Comparison of ENCODE assay signal across 23 cellular contexts in genomic region chr18:75170022-75170789, GRCh38. TPM values are rescaled to one million over a fixed set of nuclear protein-coding genes. Genes with fewer than 3 reads are reported as not detected.
A peak's percentile ranks its signal among the peaks of the same experiment; 100 is the strongest.
DNase-seq lines count a peak whose midpoint lies in the region; ATAC-seq, FAIRE-seq and TF ChIP-seq lines count a peak whose summit lies in the region.
"Had no signal": no experiment of that assay in that cellular context is flagged by ENCODE, and none has a peak within 500 bp of the region (broad histone marks: within the 10 kb centered on the region; RNA-seq: fewer than 3 reads in every experiment).

No MANE protein-coding gene starts in this region.

- H3K27me3 ChIP-seq in Panc1 (ENCODE audit: control insufficient read depth, insufficient read depth, low read length), result no peaks in the 10 kb centered on the region
- H3K27me3 ChIP-seq in HepG2 (ENCODE audit: control insufficient read depth in 1 of 2, insufficient read depth in 2 of 2, low read length in 2 of 2), result peaks cover 3 to 27% of the 10 kb centered on the region in 2 experiments; a peak in 4 of 5 replicates
- H3K27me3 ChIP-seq in subcutaneous abdominal adipose tissue (ENCODE audit: control insufficient read depth in 5 of 5, insufficient read depth in 4 of 5, low read length in 5 of 5), result no peaks in the 10 kb centered on the region
- H3K27me3 ChIP-seq: testis had no signal

- H3K4me3 ChIP-seq in Panc1 (ENCODE audit: low read depth in 2 of 2, low read length in 2 of 2), result no peak overlapping the region
- no peak overlapping the region for H3K4me3 ChIP-seq in HepG2 (replicated peaks in 1 of 3; ENCODE audit: insufficient read depth in 1 of 3, low read depth in 2 of 3, low read length in 3 of 3)
- peak overlapping the region in 3 of 5 donors; percentile 11 to 38 (median 25) for H3K4me3 ChIP-seq in subcutaneous abdominal adipose tissue (ENCODE audit: low read depth in 1 of 5, low read length in 5 of 5)
- H3K4me3 ChIP-seq: HAP-1, lower lobe of right lung had no signal

- no peak overlapping the region for H3K9ac ChIP-seq in HepG2 (ENCODE audit: insufficient read depth, low read depth, low read length)
- H3K9ac ChIP-seq in subcutaneous abdominal adipose tissue (ENCODE audit: low read length in 5 of 5), result peak overlapping the region in 1 of 5 donors; percentile 25
- H3K9ac ChIP-seq: KMS-11 had no signal

- CTCF ChIA-PET in Panc1 (lab: Charles Lee), result interaction anchor here (0.6 kb wide), 1 partner anchor 334 kb away, joined by 6 read pairs; no protein-coding TSS in a partner anchor
- CTCF ChIA-PET in HepG2 (lab: Yijun Ruan, JAX; ENCODE audit: low intra/inter-chr PET ratio, low total read pairs), result interaction anchor here (1.2 kb wide), 1 partner anchor 309 kb away, joined by 3 read pairs; no protein-coding TSS in a partner anchor
- CTCF ChIA-PET in activated CD8-positive, alpha-beta T cell treated with anti-CD3 and anti-CD28 coated beads, Interleukin-2, amount 10 ng/mL, durations not matched to agents 7 days and 5 days (lab: Charles Lee), result no interaction called here

- H3K4me1 Mint-ChIP-seq in activated CD8-positive, alpha-beta T cell treated with anti-CD3 and anti-CD28 coated beads, Interleukin-2, amount 10 ng/mL, durations not matched to agents 7 days and 5 days (ENCODE audit: low read depth), result peaks cover 3% of the 10 kb centered on the region
- H3K4me1 Mint-ChIP-seq: activated naive CD4-positive, alpha-beta T cell treated with anti-CD3 and anti-CD28 coated beads, Interleukin-2, amount 50 U/mL, for 24 hours had no signal

- H2AFZ ChIP-seq in HepG2 (ENCODE audit: low read length), result no peak overlapping the region

- in situ Hi-C loops in Panc1 (cut with HindIII; ENCODE audit: low pct_unique_long_range_greater_than_20kb, low sequenced_read_pairs) (no loop called here), HepG2 (cut with HindIII; ENCODE audit: extremely low pct_ligation_motif_present, low pct_unique_long_range_greater_than_20kb) (loop anchor here (25.0 kb wide), 1 partner anchor 317 kb away; no protein-coding TSS in a partner anchor)

- no peak overlapping the region for H3K4me2 ChIP-seq in HepG2 (ENCODE audit: low read depth, low read length)
- H3K4me2 ChIP-seq: KMS-11 had no signal

- H4K20me1 ChIP-seq in HepG2 (ENCODE audit: insufficient read depth, low read length), result no peaks in the 10 kb centered on the region

- H3K9me3 ChIP-seq in Panc1 (ENCODE audit: control insufficient read depth, insufficient read depth, low read depth, low read length) (no peaks in the 10 kb centered on the region), HepG2 (ENCODE audit: low read length) (no peaks in the 10 kb centered on the region), subcutaneous abdominal adipose tissue (ENCODE audit: control insufficient read depth in 5 of 5, low read length in 5 of 5) (no peaks in the 10 kb centered on the region)
- H3K9me3 ChIP-seq: HAP-1, lower lobe of right lung, testis had no signal

- no TSS peak for BruUV-seq in Panc1 (replicated peaks; lab: Mats Ljungman, UMichigan)
- no TSS peak for BruUV-seq in HepG2 (replicated peaks; lab: Mats Ljungman, UMichigan)

- TF ChIP-seq EP300 in HepG2 (IDR thresholded peaks at IDR 0.05; ENCODE audit: low read depth in 2 of 2, low read length in 2 of 2), result no peak
- TF ChIP-seq EP300 in HepG2 (CRISPR knock-in tag; IDR thresholded peaks at IDR 0.05; ENCODE audit: borderline replicate concordance), result no peak

- H3K36me3 Mint-ChIP-seq in activated CD8-positive, alpha-beta T cell treated with anti-CD3 and anti-CD28 coated beads, Interleukin-2, amount 10 ng/mL, durations not matched to agents 7 days and 5 days (ENCODE audit: low read depth), result no peaks in the 10 kb centered on the region
- H3K36me3 Mint-ChIP-seq: activated naive CD4-positive, alpha-beta T cell treated with anti-CD3 and anti-CD28 coated beads, Interleukin-2, amount 50 U/mL, for 24 hours; CD4-positive, alpha-beta memory T cell; immature natural killer cell; T-cell had no signal

- intact Hi-C loops in Panc1 (cut with micrococcal nuclease; ENCODE audit: unreplicated experiment), result no loop called here
- intact Hi-C loops in Right ventricle myocardium inferior (cut with DNase I), result loop anchor here (5.0 kb wide), 1 partner anchor 98 kb away; no protein-coding TSS in a partner anchor
- intact Hi-C loops in HepG2 (cut with micrococcal nuclease; ENCODE audit: unreplicated experiment), result no loop called here

- H3K4me1 ChIP-seq in Panc1 (ENCODE audit: control insufficient read depth, insufficient read depth, low read length) (no peaks in the 10 kb centered on the region), HepG2 (ENCODE audit: insufficient read depth, low read length) (peaks cover 12% of the 10 kb centered on the region), subcutaneous abdominal adipose tissue (ENCODE audit: control insufficient read depth in 5 of 5, insufficient read depth in 5 of 5, low read length in 5 of 5) (peaks cover 0 to 52% (median 4%) of the 10 kb centered on the region in 5 donors)
- H3K4me1 ChIP-seq: HAP-1, lower lobe of right lung, testis had no signal

- H3K27ac ChIP-seq in Panc1 (ENCODE audit: low read length), result no peak overlapping the region
- H3K27ac ChIP-seq in HepG2 (ENCODE audit: extremely low read length, insufficient read depth, low read length), result no peak overlapping the region
- peak overlapping the region; percentile 74 for H3K27ac ChIP-seq in subcutaneous abdominal adipose tissue (ENCODE audit: low read depth, low read length)
- H3K27ac ChIP-seq: KMS-11, lower lobe of right lung, testis had no signal

- no peak overlapping the region for H3K4me3 Mint-ChIP-seq in activated CD8-positive, alpha-beta T cell treated with anti-CD3 and anti-CD28 coated beads, Interleukin-2, amount 10 ng/mL, durations not matched to agents 7 days and 5 days
- H3K4me3 Mint-ChIP-seq: activated naive CD4-positive, alpha-beta T cell treated with anti-CD3 and anti-CD28 coated beads, Interleukin-2, amount 50 U/mL, for 24 hours; CD4-positive, alpha-beta memory T cell; immature natural killer cell; T-cell had no signal

- H3K36me3 ChIP-seq in Panc1 (ENCODE audit: control insufficient read depth, insufficient read depth, low read length) (no peaks in the 10 kb centered on the region), HepG2 (replicated peaks in 1 of 2; ENCODE audit: control insufficient read depth in 1 of 2, insufficient read depth in 2 of 2, low read length in 2 of 2) (no peaks in the 10 kb centered on the region), subcutaneous abdominal adipose tissue (ENCODE audit: control insufficient read depth in 5 of 5, insufficient read depth in 5 of 5, low read length in 5 of 5) (no peaks in the 10 kb centered on the region)
- H3K36me3 ChIP-seq: HAP-1, lower lobe of right lung had no signal

- POLR2A ChIA-PET in Panc1 (lab: Charles Lee), result interaction anchor here (0.6 kb wide), 1 partner anchor 38 kb away, joined by 3 read pairs; no protein-coding TSS in a partner anchor
- POLR2A ChIA-PET in HepG2 (lab: Yijun Ruan, JAX), result no interaction called here
- POLR2A ChIA-PET in activated CD8-positive, alpha-beta T cell treated with anti-CD3 and anti-CD28 coated beads, Interleukin-2, amount 10 ng/mL, durations not matched to agents 7 days and 5 days (lab: Charles Lee), result no interaction called here

- H3K27me3 Mint-ChIP-seq in activated CD8-positive, alpha-beta T cell treated with anti-CD3 and anti-CD28 coated beads, Interleukin-2, amount 10 ng/mL, durations not matched to agents 7 days and 5 days (ENCODE audit: low read depth), result no peaks in the 10 kb centered on the region
- H3K27me3 Mint-ChIP-seq: activated naive CD4-positive, alpha-beta T cell treated with anti-CD3 and anti-CD28 coated beads, Interleukin-2, amount 50 U/mL, for 24 hours had no signal

- TF ChIP-seq CTCF in Panc1 (IDR thresholded peaks at IDR 0.05), result no peak
- TF ChIP-seq CTCF in HepG2 (CRISPR knock-in tag; IDR thresholded peaks at IDR 0.05), result peak; percentile 52

- no peak for TF ChIP-seq POLR2A in HepG2 (IDR thresholded peaks at IDR 0.05; ENCODE audit: insufficient read depth in 1 of 2, low read depth in 2 of 2, low read length in 2 of 2)

- no peak overlapping the region for H3K27ac Mint-ChIP-seq in activated CD8-positive, alpha-beta T cell treated with anti-CD3 and anti-CD28 coated beads, Interleukin-2, amount 10 ng/mL, durations not matched to agents 7 days and 5 days
- H3K27ac Mint-ChIP-seq: activated naive CD4-positive, alpha-beta T cell treated with anti-CD3 and anti-CD28 coated beads, Interleukin-2, amount 50 U/mL, for 24 hours; CD4-positive, alpha-beta memory T cell; immature natural killer cell; T-cell had no signal

- no peaks in the 10 kb centered on the region for H3K9me3 Mint-ChIP-seq in activated CD8-positive, alpha-beta T cell treated with anti-CD3 and anti-CD28 coated beads, Interleukin-2, amount 10 ng/mL, durations not matched to agents 7 days and 5 days (ENCODE audit: insufficient read depth)
- H3K9me3 Mint-ChIP-seq: activated naive CD4-positive, alpha-beta T cell treated with anti-CD3 and anti-CD28 coated beads, Interleukin-2, amount 50 U/mL, for 24 hours; immature natural killer cell; T-cell had no signal

- WGBS in HepG2 (ENCODE audit: low lambda C conversion rate), result 75% methylated on average over 22 of the region's 34 CpGs

- FAIRE-seq in HepG2 (lab: Jason Lieb, UNC), result no peak
- FAIRE-seq: G401.6 had no signal

- H3K79me2 ChIP-seq in HepG2 (ENCODE audit: insufficient read depth, low read length), result no peaks in the 10 kb centered on the region

- DNase-seq in Panc1 (ENCODE audit: low read depth, low spot score) (no peak), Right ventricle myocardium inferior (ENCODE audit: missing footprints) (no peak), HepG2 (ENCODE audit: low spot score) (peak; percentile 22), NCI-H1436 treated with DMSO at 0.1 percent for 48 hours (lab: John Stamatoyannopoulos, UW) (no peak)
- DNase-seq in activated CD8-positive, alpha-beta T cell treated with anti-CD3 and anti-CD28 coated beads, Interleukin-2, amount 10 ng/mL, durations not matched to agents 7 days and 5 days, result no peak
- DNase-seq: activated CD4-positive, CD25-positive, alpha-beta regulatory T cell treated with anti-CD3 and anti-CD28 coated beads, Interleukin-2, amount 50 U/mL, for 72 hours; activated T-cell treated with anti-CD3 and anti-CD28 coated beads, Interleukin-2, amount 50 U/mL, for 48 hours; anterior cingulate cortex; CD4-positive, alpha-beta memory T cell; immature natural killer cell; lower lobe of right lung; NCI-H1930; NCI-H2227 treated with DMSO at 0.1 percent for 48 hours; NCI-H774; SHP77 treated with DMSO at 0.1 percent for 48 hours; T-cell; testis had no signal

- 0 out of 2 replicates have a peak, but pooled peaks have one; percentile 40 for TF ChIP-seq RAD21 in HepG2 (CRISPR knock-in tag; IDR thresholded peaks at IDR 0.05)

- ATAC-seq in Panc1 (peak; percentile 68), Right ventricle myocardium inferior (peak; percentile 35), HepG2 (peak; percentile 83), HG02642 (IDR thresholded peaks at IDR 0.05; ENCODE audit: poor library complexity, unreplicated experiment) (no peak)
- ATAC-seq in activated CD8-positive, alpha-beta T cell treated with anti-CD3 and anti-CD28 coated beads, Interleukin-2, amount 10 ng/mL, durations not matched to agents 7 days and 5 days, result no peak
- ATAC-seq: lower lobe of right lung, T-cell had no signal

RNA-seq across cellular contexts. Expression of gene PTGR3, which starts 38.7 kb away (rescaled TPM):
- total RNA-seq in Panc1 (2021; ENCODE audit: unreplicated experiment) (45.0 TPM), Right ventricle myocardium inferior (71.5 TPM), HepG2 (2016; rRNA removed; fragmentation: Illumina TruSeq; extraction: Trizol) (11.5 and 13.3 TPM in 2 replicates)
- 28.9 TPM for polyA plus RNA-seq in Panc1 (2012; ENCODE audit: insufficient read length)
- 3.0 and 3.5 TPM in 2 replicates for total RNA-seq in HepG2 (2016; cell fraction: cytosol; rRNA removed; fragmentation: Illumina TruSeq; extraction: Trizol; ENCODE audit: low read depth)
- 12.0 and 13.7 TPM in 2 replicates for total RNA-seq in HepG2 (2016; cell fraction: insoluble cytoplasmic fraction; rRNA removed; fragmentation: Illumina TruSeq; extraction: Trizol)
- 9.5 and 11.7 TPM in 2 replicates for total RNA-seq in HepG2 (2016; cell fraction: membrane; rRNA removed; fragmentation: Illumina TruSeq; extraction: Trizol)
- 6.0 and 7.5 TPM in 2 replicates for total RNA-seq in HepG2 (2016; cell fraction: nucleus; rRNA removed; fragmentation: Illumina TruSeq; extraction: Trizol)
- polyA plus RNA-seq in HepG2 (2011; rRNA removed), result 23.5 and 25.3 TPM in 2 replicates
- 17.8 and 19.5 TPM in 2 replicates for polyA plus RNA-seq in HepG2 (2011; cell fraction: cytosol; rRNA removed)
- 21.7 and 25.8 TPM in 2 replicates for polyA plus RNA-seq in HepG2 (2011; cell fraction: nucleus; rRNA removed)
- 16.2 and 18.2 TPM in 2 replicates for polyA plus RNA-seq in HepG2 (2012)
- 5.8 and 8.4 TPM in 2 replicates for polyA plus RNA-seq in HepG2 (2016; cell fraction: cytosol; fragmentation: Illumina TruSeq; extraction: Trizol; ENCODE audit: low read depth)
- 18.6 and 22.2 TPM in 2 replicates for polyA plus RNA-seq in HepG2 (2016; cell fraction: insoluble cytoplasmic fraction; fragmentation: Illumina TruSeq; extraction: Trizol; ENCODE audit: low read depth)
- 12.0 and 13.4 TPM in 2 replicates for polyA plus RNA-seq in HepG2 (2016; cell fraction: membrane; fragmentation: Illumina TruSeq; extraction: Trizol; ENCODE audit: low read depth)
- polyA plus RNA-seq in HepG2 (2016; cell fraction: nucleus; fragmentation: Illumina TruSeq; extraction: Trizol; ENCODE audit: insufficient read depth, low read depth), result 11.7 and 16.0 TPM in 2 replicates
- polyA minus RNA-seq in HepG2 (2011; rRNA and poly(A)+ RNA removed; ENCODE audit: low replicate concordance), result 91.8 and 99.6 TPM in 2 replicates
- polyA minus RNA-seq in HepG2 (2011; cell fraction: cytosol; rRNA and poly(A)+ RNA removed), result 14.5 and 19.7 TPM in 2 replicates
- polyA minus RNA-seq in HepG2 (2011; cell fraction: nucleus; rRNA and poly(A)+ RNA removed), result 23.2 and 33.2 TPM in 2 replicates
- total RNA-seq in activated CD8-positive, alpha-beta T cell treated with anti-CD3 and anti-CD28 coated beads, Interleukin-2, amount 10 ng/mL, durations not matched to agents 7 days and 5 days, result 10 to 100 TPM; 21.8 to 21.9 TPM

RNA-seq across cellular contexts. Expression of gene TSHZ1, which starts 40.4 kb away (rescaled TPM):
- total RNA-seq in Panc1 (2021; ENCODE audit: unreplicated experiment), result 10.0 TPM
- polyA plus RNA-seq in Panc1 (2012; ENCODE audit: insufficient read length), result 13.7 TPM
- 23.1 TPM for total RNA-seq in Right ventricle myocardium inferior
- 2.5 and 2.6 TPM in 2 replicates for total RNA-seq in HepG2 (2016; rRNA removed; fragmentation: Illumina TruSeq; extraction: Trizol)
- 0.20 and 0.35 TPM in 2 replicates for total RNA-seq in HepG2 (2016; cell fraction: cytosol; rRNA removed; fragmentation: Illumina TruSeq; extraction: Trizol; ENCODE audit: low read depth)
- 2.1 and 2.4 TPM in 2 replicates for total RNA-seq in HepG2 (2016; cell fraction: insoluble cytoplasmic fraction; rRNA removed; fragmentation: Illumina TruSeq; extraction: Trizol)
- total RNA-seq in HepG2 (2016; cell fraction: membrane; rRNA removed; fragmentation: Illumina TruSeq; extraction: Trizol), result 1.5 and 1.6 TPM in 2 replicates
- 2.9 and 3.6 TPM in 2 replicates for total RNA-seq in HepG2 (2016; cell fraction: nucleus; rRNA removed; fragmentation: Illumina TruSeq; extraction: Trizol)
- polyA plus RNA-seq in HepG2 (2011; rRNA removed), result 2.4 and 2.7 TPM in 2 replicates
- 1.7 and 1.8 TPM in 2 replicates for polyA plus RNA-seq in HepG2 (2011; cell fraction: cytosol; rRNA removed)
- polyA plus RNA-seq in HepG2 (2011; cell fraction: nucleus; rRNA removed), result 3.2 and 3.4 TPM in 2 replicates
- polyA plus RNA-seq in HepG2 (2012), result 4.3 and 4.7 TPM in 2 replicates
- 0.17 and 0.18 TPM in 2 replicates for polyA plus RNA-seq in HepG2 (2016; cell fraction: cytosol; fragmentation: Illumina TruSeq; extraction: Trizol; ENCODE audit: low read depth)
- polyA plus RNA-seq in HepG2 (2016; cell fraction: insoluble cytoplasmic fraction; fragmentation: Illumina TruSeq; extraction: Trizol; ENCODE audit: low read depth), result 2.9 and 3.5 TPM in 2 replicates
- polyA plus RNA-seq in HepG2 (2016; cell fraction: membrane; fragmentation: Illumina TruSeq; extraction: Trizol; ENCODE audit: low read depth), result 0.81 and 1.0 TPM in 2 replicates
- 3.8 and 3.9 TPM in 2 replicates for polyA plus RNA-seq in HepG2 (2016; cell fraction: nucleus; fragmentation: Illumina TruSeq; extraction: Trizol; ENCODE audit: insufficient read depth, low read depth)
- 4.9 and 6.5 TPM in 2 replicates for polyA minus RNA-seq in HepG2 (2011; rRNA and poly(A)+ RNA removed; ENCODE audit: low replicate concordance)
- 4.2 and 4.7 TPM in 2 replicates for polyA minus RNA-seq in HepG2 (2011; cell fraction: cytosol; rRNA and poly(A)+ RNA removed)
- 4.4 and 4.8 TPM in 2 replicates for polyA minus RNA-seq in HepG2 (2011; cell fraction: nucleus; rRNA and poly(A)+ RNA removed)
- 10 to 100 TPM; 16.7 to 16.8 TPM for total RNA-seq in activated CD8-positive, alpha-beta T cell treated with anti-CD3 and anti-CD28 coated beads, Interleukin-2, amount 10 ng/mL, durations not matched to agents 7 days and 5 days

Comparison
In these comparisons a context has a peak if more than half of its experiments do, and no peak if none do; other contexts are left out.
1. ATAC-seq: peak in Panc1 (single experiment), Right ventricle myocardium inferior (single experiment) and HepG2 (single experiment); none in activated CD8-positive, alpha-beta T cell treated with anti-CD3 and anti-CD28 coated beads, Interleukin-2, amount 10 ng/mL, durations not matched to agents 7 days and 5 days (single experiment) and HG02642 (single experiment).
2. H3K4me3 ChIP-seq: peak in subcutaneous abdominal adipose tissue (3 of 5); none in Panc1 (0 of 2) and HepG2 (0 of 3).